In the genomic region with DNA sequence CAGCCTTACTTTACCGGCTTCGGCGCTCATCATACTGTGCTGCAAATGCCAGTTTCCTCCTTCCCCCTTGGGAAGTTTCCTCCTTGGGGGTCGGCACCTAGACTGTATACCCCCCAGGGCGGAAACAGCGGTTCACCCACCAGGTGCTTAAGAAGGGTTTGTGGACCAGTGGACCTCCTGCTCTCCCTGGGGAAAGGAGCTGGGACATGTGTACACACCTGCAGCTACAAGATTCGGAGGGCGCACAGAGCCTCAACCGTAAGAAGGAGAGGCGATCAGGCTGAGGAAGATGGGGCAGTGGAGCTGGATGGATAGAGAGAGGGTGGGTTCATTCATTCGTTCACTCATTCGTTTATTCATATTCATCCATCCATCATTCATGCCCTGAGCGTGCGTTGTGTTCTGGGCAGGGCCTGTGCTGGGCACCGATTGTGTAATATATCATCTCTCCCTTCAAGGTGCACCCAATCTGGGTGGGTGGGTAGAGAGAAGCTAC, we compare ENCODE assay signal across 8 cellular contexts. TPM values are rescaled to one million over a fixed set of nuclear protein-coding genes. Genes with fewer than 3 reads are reported as not detected.
A peak's percentile ranks its signal among the peaks of the same experiment; 100 is the strongest.
DNase-seq lines count a peak whose midpoint lies in the region; ATAC-seq and TF ChIP-seq lines count a peak whose summit lies in the region.

No MANE protein-coding gene starts in this region.

- no peaks in the 10 kb centered on the region for H3K27me3 ChIP-seq in CD4-positive, alpha-beta memory T cell (ENCODE audit: insufficient read depth, low read length)
- H3K27me3 ChIP-seq in NT2/D1 (ENCODE audit: insufficient read depth, insufficient read length) (no peaks in the 10 kb centered on the region), endodermal cell (ENCODE audit: control insufficient read depth, insufficient read depth, low read length, poor library complexity, severe bottlenecking) (no peaks in the 10 kb centered on the region), ovary (no peaks in the 10 kb centered on the region)

- H3K27ac Mint-ChIP-seq in CD4-positive, alpha-beta memory T cell = peak overlapping the region; percentile 96 to 100 (median 99)
- H3K27ac Mint-ChIP-seq in endodermal cell = peak overlapping the region; percentile 99

- peaks cover 0 to 12% (median 0%) of the 10 kb centered on the region in 8 donors for H3K9me3 Mint-ChIP-seq in CD4-positive, alpha-beta memory T cell
- no peaks in the 10 kb centered on the region for H3K9me3 Mint-ChIP-seq in endodermal cell

- intact Hi-C loops in CD4-positive, alpha-beta memory T cell (cut with micrococcal nuclease) = loop anchor here (1.0 to 5.0 kb wide), 5 partner anchors 14 to 372 kb away; partner anchors contain the start of genes CINP, MOK, RCOR1 and TECPR2
- intact Hi-C loops in ovary (cut with DNase I) = loop anchor here in 1 of 4 donors (10.0 kb wide), 1 partner anchor 224 kb away; no protein-coding TSS in a partner anchor

- peaks cover 0 to 22% of the 10 kb centered on the region in 2 donors for H3K36me3 Mint-ChIP-seq in CD4-positive, alpha-beta memory T cell
- peaks cover 7% of the 10 kb centered on the region for H3K36me3 Mint-ChIP-seq in endodermal cell (ENCODE audit: low read depth)

- H3K4me3 ChIP-seq in CD4-positive, alpha-beta memory T cell (ENCODE audit: low read length in 2 of 2) = peak overlapping the region; percentile 90 to 99
- H3K4me3 ChIP-seq in NT2/D1 (ENCODE audit: insufficient read length, low read depth) = peak overlapping the region; percentile 84
- H3K4me3 ChIP-seq in endodermal cell (ENCODE audit: low read length) = peak overlapping the region; percentile 87
- H3K4me3 ChIP-seq in ovary = peak overlapping the region; percentile 56

- ATAC-seq in HG02884 (IDR thresholded peaks at IDR 0.05; ENCODE audit: unreplicated experiment) = no peak
- ATAC-seq in GM18867 (IDR thresholded peaks at IDR 0.05; ENCODE audit: unreplicated experiment) = no peak

- no peak for TF ChIP-seq EP300 in ovary (IDR thresholded peaks at IDR 0.05)

- peak overlapping the region; percentile 95 to 99 (median 96) for H3K4me3 Mint-ChIP-seq in CD4-positive, alpha-beta memory T cell
- peak overlapping the region; percentile 81 for H3K4me3 Mint-ChIP-seq in endodermal cell

- no peak for TF ChIP-seq CTCF in endodermal cell (conservative IDR thresholded peaks at IDR 0.05)
- no peak for TF ChIP-seq CTCF in ovary (IDR thresholded peaks at IDR 0.05)

- H3K36me3 ChIP-seq in CD4-positive, alpha-beta memory T cell (ENCODE audit: insufficient read depth, low read length) = no peaks in the 10 kb centered on the region
- H3K36me3 ChIP-seq in NT2/D1 (ENCODE audit: insufficient read depth, insufficient read length, low read length) (peaks cover 8% of the 10 kb centered on the region), endodermal cell (ENCODE audit: control insufficient read depth, insufficient read depth, low read length) (peaks cover 16% of the 10 kb centered on the region), ovary (no peaks in the 10 kb centered on the region)

- no peak for DNase-seq in CD4-positive, alpha-beta memory T cell
- DNase-seq in NT2/D1 (ENCODE audit: low read depth, low spot score) (no peak), endodermal cell (no peak), ovary (peak; percentile 42 to 51 (median 50)), NAMALWA (ENCODE audit: low spot score) (no peak), GF-D8 (lab: John Stamatoyannopoulos, UW) (no peak)

- WGBS in endodermal cell (ENCODE audit: insufficient coverage in 1 of 2, insufficient read length in 1 of 2), 2 experiments = 91 to 95% methylated on average over 3 to 11 of the region's 15 CpGs
- 56 to 62% (median 60%) methylated on average over 15 of the region's 15 CpGs for WGBS in ovary, 3 donors

- POLR2A ChIA-PET in CD4-positive, alpha-beta memory T cell (lab: Charles Lee; ENCODE audit: partially characterized antibody) = interaction anchor here (0.7 to 4.6 kb wide), 10 partner anchors 11 to 370 kb away, joined by 3 to 24 read pairs (median 4); partner anchors contain the start of genes CINP, HSP90AA1, MOK and TECPR2

- H3K9me3 ChIP-seq in CD4-positive, alpha-beta memory T cell (ENCODE audit: control insufficient read depth in 1 of 2, low read length in 2 of 2) = no peaks in the 10 kb centered on the region
- H3K9me3 ChIP-seq in NT2/D1 (ENCODE audit: insufficient read depth, low read length) = no peaks in the 10 kb centered on the region
- no peaks in the 10 kb centered on the region for H3K9me3 ChIP-seq in endodermal cell (ENCODE audit: control insufficient read depth, low read length)
- H3K9me3 ChIP-seq in ovary = no peaks in the 10 kb centered on the region

- H3K4me1 Mint-ChIP-seq in CD4-positive, alpha-beta memory T cell = peaks cover 32 to 80% (median 53%) of the 10 kb centered on the region in 4 donors
- peaks cover 23% of the 10 kb centered on the region for H3K4me1 Mint-ChIP-seq in endodermal cell

- CTCF ChIA-PET in CD4-positive, alpha-beta memory T cell (lab: Charles Lee; ENCODE audit: partially characterized antibody) = interaction anchor here (0.9 kb wide), 3 partner anchors 13 to 206 kb away, joined by 3 to 5 read pairs (median 4); partner anchors contain the start of gene MOK

- TF ChIP-seq POLR2A in ovary (IDR thresholded peaks at IDR 0.05) = no peak

- H3K27ac ChIP-seq in CD4-positive, alpha-beta memory T cell (ENCODE audit: low read depth, low read length) = peak overlapping the region; percentile 71
- H3K27ac ChIP-seq in endodermal cell (ENCODE audit: low read depth, low read length) (no peak overlapping the region), ovary (peak overlapping the region; percentile 95 to 98)

- H3K4me1 ChIP-seq in CD4-positive, alpha-beta memory T cell (ENCODE audit: insufficient read depth, low read length) = peaks cover 54% of the 10 kb centered on the region
- H3K4me1 ChIP-seq in NT2/D1 (ENCODE audit: insufficient read depth, insufficient read length) (no peaks in the 10 kb centered on the region), endodermal cell (ENCODE audit: control insufficient read depth, insufficient read depth, low read length) (peaks cover 9% of the 10 kb centered on the region), ovary (ENCODE audit: insufficient read depth) (peaks cover 11% of the 10 kb centered on the region)

- H3K9ac ChIP-seq in NT2/D1 (ENCODE audit: insufficient read length, low read depth) (no peak overlapping the region), endodermal cell (ENCODE audit: extremely low read depth, low read length, poor library complexity, severe bottlenecking) (peak overlapping the region; percentile 86)

- peaks cover 4 to 9% of the 10 kb centered on the region in 2 donors for H3K27me3 Mint-ChIP-seq in CD4-positive, alpha-beta memory T cell
- peaks cover 12% of the 10 kb centered on the region for H3K27me3 Mint-ChIP-seq in endodermal cell (ENCODE audit: insufficient read depth)

RNA-seq across cellular contexts. Expression of gene ZNF839, which starts 0.7 kb away (rescaled TPM):
- 10 to 100 TPM; 19.0 to 21.7 TPM for total RNA-seq in CD4-positive, alpha-beta memory T cell
- 1 to 10 TPM; 4.0 to 6.9 TPM for polyA plus RNA-seq in CD4-positive, alpha-beta memory T cell
- 10 to 100 TPM; 16.5 to 19.1 TPM for total RNA-seq in endodermal cell
- polyA plus RNA-seq in endodermal cell (2013, experiment 1 of 2) = 12.7 TPM
- 12.5 TPM for polyA plus RNA-seq in endodermal cell (2013, experiment 2 of 2)
- 10 to 100 TPM in 6 of 7 donors, 1 to 10 TPM in 1; 9.8 to 14.9 (median 12.6) TPM for total RNA-seq in ovary
- 10 to 100 TPM in 1 of 2 donors, 1 to 10 TPM in 1; 6.4 to 11.2 TPM for polyA plus RNA-seq in ovary

RNA-seq across cellular contexts. Expression of gene MOK, which starts 13.9 kb away (rescaled TPM):
- 1 to 10 TPM in 1 of 2 experiments, under 1 TPM in 1; 0.73 to 1.3 TPM for total RNA-seq in CD4-positive, alpha-beta memory T cell
- polyA plus RNA-seq in CD4-positive, alpha-beta memory T cell = 1 to 10 TPM in 1 of 2 donors, not detected in 1; 1.4 TPM
- total RNA-seq in endodermal cell (100 to 1,000 TPM in 1 of 2 donors, 10 to 100 TPM in 1; 60.3 to 102 TPM), ovary (10 to 100 TPM; 21.8 to 51.1 (median 24.0) TPM)
- polyA plus RNA-seq in endodermal cell (2013, experiment 1 of 2) = 15.4 TPM
- polyA plus RNA-seq in endodermal cell (2013, experiment 2 of 2) = 17.6 TPM
- 10 to 100 TPM; 20.0 to 23.8 TPM for polyA plus RNA-seq in ovary

RNA-seq across cellular contexts. Expression of gene CINP, which starts 43.9 kb away (rescaled TPM):
- total RNA-seq in CD4-positive, alpha-beta memory T cell = 10 to 100 TPM; 31.5 to 32.3 TPM
- 10 to 100 TPM; 31.3 to 37.7 TPM for polyA plus RNA-seq in CD4-positive, alpha-beta memory T cell
- total RNA-seq in endodermal cell = 10 to 100 TPM; 33.3 to 38.3 TPM
- polyA plus RNA-seq in endodermal cell (2013, experiment 1 of 2) = 33.4 TPM
- 39.2 TPM for polyA plus RNA-seq in endodermal cell (2013, experiment 2 of 2)
- 10 to 100 TPM; 14.6 to 36.8 (median 26.6) TPM for total RNA-seq in ovary
- 10 to 100 TPM; 28.4 to 59.9 TPM for polyA plus RNA-seq in ovary

RNA-seq across cellular contexts. Expression of gene TECPR2, which starts 43.9 kb away (rescaled TPM):
- 10 to 100 TPM in 1 of 2 experiments, 1 to 10 TPM in 1; 9.9 to 12.6 TPM for total RNA-seq in CD4-positive, alpha-beta memory T cell
- 1 to 10 TPM in 1 of 2 donors, under 1 TPM in 1; 0.89 to 5.6 TPM for polyA plus RNA-seq in CD4-positive, alpha-beta memory T cell
- total RNA-seq in endodermal cell (10 to 100 TPM; 27.7 to 28.0 TPM), ovary (10 to 100 TPM; 13.6 to 29.3 (median 26.1) TPM)
- 11.5 TPM for polyA plus RNA-seq in endodermal cell (2013, experiment 1 of 2)
- polyA plus RNA-seq in endodermal cell (2013, experiment 2 of 2) = 11.9 TPM
- 10 to 100 TPM in 1 of 2 donors, 1 to 10 TPM in 1; 8.6 to 12.7 TPM for polyA plus RNA-seq in ovary

Comparison
In these comparisons a context has a peak if more than half of its experiments do, and no peak if none do; other contexts are left out.
1. DNase-seq: peak in ovary (5 of 5); none in CD4-positive, alpha-beta memory T cell (0 of 5), NT2/D1 (single experiment), endodermal cell (single experiment), NAMALWA (single experiment) and GF-D8 (single experiment).
2. RNA of gene MOK, which starts 13.9 kb away (total RNA-seq): 60.3 to 102 TPM in endodermal cell and 21.8 to 51.1 TPM in ovary; 0.73 to 1.3 TPM in CD4-positive, alpha-beta memory T cell; every median in the first group is over 4 times any median in the second.
3. Peak in every context shown above with its lines, with median percentiles within 50 percentile points of each other: H3K4me3 ChIP-seq.